In the genomic region with DNA sequence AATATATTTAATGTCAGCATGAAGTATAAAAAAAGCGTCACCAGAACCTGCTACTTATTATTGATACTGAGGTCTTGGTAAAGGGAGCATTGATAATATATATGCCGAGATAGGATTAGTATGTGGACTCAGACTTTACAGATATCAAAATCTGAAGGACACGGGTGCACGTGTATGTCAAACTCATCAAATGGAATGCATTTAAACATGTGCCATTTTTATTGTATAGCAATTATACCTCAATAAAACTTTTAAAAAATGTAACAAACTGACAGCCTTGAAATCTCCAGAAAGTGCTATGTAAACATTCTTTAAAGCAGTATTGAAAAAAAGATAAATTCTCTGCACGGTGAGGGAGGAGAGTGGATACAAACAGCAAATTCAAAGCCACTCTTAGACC, we compare ENCODE assay signal across 9 cellular contexts.
DNase-seq lines count a peak whose midpoint lies in the region; ATAC-seq, FAIRE-seq and TF ChIP-seq lines count a peak whose summit lies in the region.
"Had no signal": no experiment of that assay in that cellular context is flagged by ENCODE, and none has a peak within 500 bp of the region (broad histone marks: within the 10 kb centered on the region; RNA-seq: fewer than 3 reads in every experiment).

No MANE protein-coding gene starts in this region.

- H3K9ac ChIP-seq in astrocyte (ENCODE audit: low read length), result peak overlapping the region; percentile 98

- in situ Hi-C loops in transverse colon (cut with MboI; ENCODE audit: low pct_ligation_motif_present in 1 of 4, low pct_unique_long_range_greater_than_20kb in 1 of 4, low sequenced_read_pairs in 3 of 4), result no loop called here

- no peak for TF ChIP-seq EP300 in transverse colon (IDR thresholded peaks at IDR 0.05; ENCODE audit: low read depth)

- 23 to 31% methylated on average over 5 of the region's 5 CpGs for WGBS in transverse colon (ENCODE audit: low coverage in 1 of 2), 2 donors

- H3K4me3 ChIP-seq in astrocyte (ENCODE audit: insufficient read depth, low read depth, low read length) (peak overlapping the region; percentile 93), lower lobe of right lung (peak overlapping the region; percentile 79), transverse colon (peak overlapping the region in 3 of 4 donors; percentile 70 to 92 (median 76))

- H3K79me2 ChIP-seq in astrocyte (ENCODE audit: insufficient read depth, low read length), result peaks cover 55% of the 10 kb centered on the region

- TF ChIP-seq POLR2A in transverse colon (IDR thresholded peaks at IDR 0.05), result no peak

- H3K27me3 Mint-ChIP-seq in activated naive CD4-positive, alpha-beta T cell treated with anti-CD3 and anti-CD28 coated beads for 36 hours (ENCODE audit: low read depth), result no peaks in the 10 kb centered on the region
- no peaks in the 10 kb centered on the region for H3K27me3 Mint-ChIP-seq in astrocyte (ENCODE audit: low read depth, unreplicated experiment)

- H3K4me3 Mint-ChIP-seq in activated naive CD4-positive, alpha-beta T cell treated with anti-CD3 and anti-CD28 coated beads for 36 hours, result peak overlapping the region; percentile 94
- H3K4me3 Mint-ChIP-seq in astrocyte (ENCODE audit: unreplicated experiment), result peak overlapping the region; percentile 93

- peaks cover 4% of the 10 kb centered on the region for H3K4me1 ChIP-seq in astrocyte (ENCODE audit: insufficient read depth, low read length)
- peaks cover 11% of the 10 kb centered on the region for H3K4me1 ChIP-seq in lower lobe of right lung
- H3K4me1 ChIP-seq in transverse colon, result peaks cover 0 to 25% (median 10%) of the 10 kb centered on the region in 4 donors

- H3K36me3 Mint-ChIP-seq in activated naive CD4-positive, alpha-beta T cell treated with anti-CD3 and anti-CD28 coated beads for 36 hours (ENCODE audit: low read depth), result no peaks in the 10 kb centered on the region
- H3K36me3 Mint-ChIP-seq in activated naive CD4-positive, alpha-beta T cell treated with anti-CD3 and anti-CD28 coated beads, Interleukin-2, amount 50 U/mL, for 72 hours, result peaks cover 9 to 10% of the 10 kb centered on the region in 2 donors
- H3K36me3 Mint-ChIP-seq in astrocyte (ENCODE audit: low read depth, unreplicated experiment), result no peaks in the 10 kb centered on the region

- peak overlapping the region; percentile 96 for H3K4me2 ChIP-seq in astrocyte (ENCODE audit: low read length)

- peak overlapping the region; percentile 93 for H2AFZ ChIP-seq in astrocyte (ENCODE audit: low read depth, low read length)

- H3K27ac ChIP-seq in astrocyte (ENCODE audit: low read depth, low read length), result peak overlapping the region; percentile 99
- peak overlapping the region; percentile 91 for H3K27ac ChIP-seq in lower lobe of right lung
- H3K27ac ChIP-seq in transverse colon, result peak overlapping the region; percentile 94 to 99 (median 98)

- H3K9me3 ChIP-seq in astrocyte (ENCODE audit: insufficient read depth, low read depth, low read length), result no peaks in the 10 kb centered on the region
- H3K9me3 ChIP-seq in lower lobe of right lung, result no peaks in the 10 kb centered on the region
- no peaks in the 10 kb centered on the region for H3K9me3 ChIP-seq in transverse colon

- no peak for FAIRE-seq in astrocyte (lab: Jason Lieb, UNC)
- no peak for FAIRE-seq in D721Med (lab: Jason Lieb, UNC)

- no peak for ATAC-seq in activated naive CD4-positive, alpha-beta T cell treated with anti-CD3 and anti-CD28 coated beads, Interleukin-2, amount 50 U/mL, for 72 hours
- ATAC-seq in lower lobe of right lung, result no peak

- H3K36me3 ChIP-seq in astrocyte (ENCODE audit: insufficient read depth, low read length) (no peaks in the 10 kb centered on the region), lower lobe of right lung (no peaks in the 10 kb centered on the region), transverse colon (no peaks in the 10 kb centered on the region)

- H3K9me3 Mint-ChIP-seq in activated naive CD4-positive, alpha-beta T cell treated with anti-CD3 and anti-CD28 coated beads for 36 hours, result no peaks in the 10 kb centered on the region
- no peaks in the 10 kb centered on the region for H3K9me3 Mint-ChIP-seq in activated naive CD4-positive, alpha-beta T cell treated with anti-CD3 and anti-CD28 coated beads, Interleukin-2, amount 50 U/mL, for 72 hours
- no peaks in the 10 kb centered on the region for H3K9me3 Mint-ChIP-seq in astrocyte (ENCODE audit: unreplicated experiment)

- DNase-seq in activated naive CD4-positive, alpha-beta T cell treated with anti-CD3 and anti-CD28 coated beads for 36 hours, result no peak
- no peak for DNase-seq in activated naive CD4-positive, alpha-beta T cell treated with anti-CD3 and anti-CD28 coated beads, Interleukin-2, amount 50 U/mL, for 72 hours (ENCODE audit: low spot score in 2 of 2)
- DNase-seq in astrocyte (ENCODE audit: low read depth), result no peak
- DNase-seq in lower lobe of right lung, result no peak
- DNase-seq in transverse colon, result no peak
- no peak for DNase-seq in D721Med (ENCODE audit: insufficient read length, low spot score)
- DNase-seq in NCI-H345 treated with DMSO at 0.1 percent for 48 hours (lab: John Stamatoyannopoulos, UW; ENCODE audit: unreplicated experiment), result no peak
- no peak for DNase-seq in mucosa of gallbladder (ENCODE audit: low spot score)
- DNase-seq: stimulated activated CD4-positive, alpha-beta T cell treated with anti-CD3 and anti-CD28 coated beads, Interleukin-2, amount 100 ng/mL, for 48 hours had no signal

- CTCF ChIA-PET in activated naive CD4-positive, alpha-beta T cell treated with anti-CD3 and anti-CD28 coated beads for 36 hours (lab: Charles Lee), result interaction anchor here (0.7 to 1.0 kb wide), 2 partner anchors 36 to 74 kb away, joined by 3 to 4 read pairs; no protein-coding TSS in a partner anchor

- H3K27me3 ChIP-seq in astrocyte (ENCODE audit: insufficient read depth, low read length), result peaks cover 3% of the 10 kb centered on the region
- H3K27me3 ChIP-seq in lower lobe of right lung (ENCODE audit: low read depth), result no peaks in the 10 kb centered on the region
- no peaks in the 10 kb centered on the region for H3K27me3 ChIP-seq in transverse colon

- no peaks in the 10 kb centered on the region for H4K20me1 ChIP-seq in astrocyte (ENCODE audit: insufficient read depth, low read length)

- intact Hi-C loops in activated naive CD4-positive, alpha-beta T cell treated with anti-CD3 and anti-CD28 coated beads for 36 hours (cut with micrococcal nuclease), result loop anchor here (1.0 to 10.0 kb wide), 6 partner anchors 73 to 1545 kb away; partner anchors contain the start of gene MTMR6
- intact Hi-C loops in lower lobe of right lung (cut with DNase I) (no loop called here), transverse colon (cut with DNase I; ENCODE audit: low total_unique reads) (no loop called here)

- peaks cover 8% of the 10 kb centered on the region for H3K4me1 Mint-ChIP-seq in activated naive CD4-positive, alpha-beta T cell treated with anti-CD3 and anti-CD28 coated beads for 36 hours (ENCODE audit: low read depth)
- peaks cover 6% of the 10 kb centered on the region for H3K4me1 Mint-ChIP-seq in astrocyte (ENCODE audit: low read depth, unreplicated experiment)

- H3K27ac Mint-ChIP-seq in activated naive CD4-positive, alpha-beta T cell treated with anti-CD3 and anti-CD28 coated beads for 36 hours, result no peak overlapping the region
- H3K27ac Mint-ChIP-seq in activated naive CD4-positive, alpha-beta T cell treated with anti-CD3 and anti-CD28 coated beads, Interleukin-2, amount 50 U/mL, for 72 hours, result peak overlapping the region in 1 of 2 donors; percentile 83
- H3K27ac Mint-ChIP-seq in astrocyte (ENCODE audit: unreplicated experiment), result peak overlapping the region; percentile 59

- no peak for TF ChIP-seq CTCF in astrocyte (IDR thresholded peaks at IDR 0.05; ENCODE audit: insufficient read depth, low read depth, low read length)
- no peak for TF ChIP-seq CTCF in lower lobe of right lung (IDR thresholded peaks at IDR 0.05)
- no peak for TF ChIP-seq CTCF in transverse colon (IDR thresholded peaks at IDR 0.05)
- TF ChIP-seq CTCF in D721Med (IDR thresholded peaks at IDR 0.05; ENCODE audit: insufficient read depth, missing control alignments), result no peak
